In the genomic region with DNA sequence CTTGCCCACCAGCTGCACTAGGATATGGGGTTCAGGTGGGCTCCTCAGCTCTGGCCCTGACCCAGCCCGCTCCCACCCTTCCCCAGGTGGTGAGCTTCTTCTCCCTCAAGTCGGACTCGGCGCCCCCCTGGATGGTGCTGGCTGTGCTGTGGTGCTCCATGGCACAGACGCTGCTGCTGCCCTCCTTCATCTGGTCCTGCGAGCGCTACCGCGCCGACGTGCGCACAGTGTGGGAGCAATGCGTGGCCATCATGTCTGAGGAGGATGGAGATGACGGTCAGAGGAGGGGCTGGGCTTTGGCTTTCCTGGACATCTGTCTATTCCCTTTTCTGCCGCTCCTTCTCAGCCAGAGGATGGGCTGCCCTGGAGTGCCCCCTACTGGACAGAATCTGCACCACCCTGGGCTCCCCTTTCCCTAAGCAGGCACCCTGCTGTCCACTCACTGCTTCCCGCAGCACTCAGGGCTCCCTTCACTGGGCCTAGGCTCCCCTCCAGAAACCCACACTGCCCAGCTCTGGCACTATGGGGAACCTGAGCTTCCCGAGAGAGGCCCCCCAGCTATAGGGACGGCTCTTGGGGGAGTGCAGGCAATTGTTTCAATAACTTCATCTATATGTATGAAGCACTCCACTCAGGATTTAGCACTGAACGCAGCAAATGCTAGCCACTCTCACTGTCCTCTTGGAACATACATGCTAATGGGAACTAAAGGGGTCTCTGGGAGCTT, we compare ENCODE assay signal across 8 cellular contexts.
DNase-seq lines count a peak whose midpoint lies in the region; ATAC-seq and TF ChIP-seq lines count a peak whose summit lies in the region.

No MANE protein-coding gene starts in this region.

- ATAC-seq in HG03457 (IDR thresholded peaks at IDR 0.05; ENCODE audit: unreplicated experiment): no peak

- TF ChIP-seq CTCF in choroid plexus epithelial cell (conservative IDR thresholded peaks at IDR 0.05; ENCODE audit: low read depth, low read length): peak; percentile 93

- H4K20me1 ChIP-seq in BLaER1 treated with 17β-estradiol and CSF1 and Interleukin-3, amounts not matched to agents 10 nM and 100 nM: peaks cover 0 to 61% (median 43%) of the 10 kb centered on the region in 11 experiments; a peak in 16 of 22 replicates

- peaks cover 87 to 100% (median 100%) of the 10 kb centered on the region in 11 experiments for H3K27me3 ChIP-seq in BLaER1 treated with 17β-estradiol and CSF1 and Interleukin-3, amounts not matched to agents 10 nM and 100 nM
- H3K27me3 ChIP-seq in HAP-1 (ENCODE audit: low read depth): no peaks in the 10 kb centered on the region

- H3K27ac ChIP-seq in BLaER1 treated with 17β-estradiol and CSF1 and Interleukin-3, amounts not matched to agents 10 nM and 100 nM: no peak overlapping the region

- peaks cover 33 to 49% (median 43%) of the 10 kb centered on the region in 10 experiments for H3K4me1 ChIP-seq in BLaER1 treated with 17β-estradiol and CSF1 and Interleukin-3, amounts not matched to agents 10 nM and 100 nM
- H3K4me1 ChIP-seq in HAP-1: peaks cover 24% of the 10 kb centered on the region

- no peaks in the 10 kb centered on the region for H3K36me3 ChIP-seq in BLaER1 treated with 17β-estradiol and CSF1 and Interleukin-3, amounts not matched to agents 10 nM and 100 nM
- H3K36me3 ChIP-seq in HAP-1 (replicated peaks): peaks cover 15% of the 10 kb centered on the region

- peak overlapping the region in 6 of 11 experiments; percentile 5 to 53 (median 24); a peak in 9 of 22 replicates for H3K4me2 ChIP-seq in BLaER1 treated with 17β-estradiol and CSF1 and Interleukin-3, amounts not matched to agents 10 nM and 100 nM

- H3K9me3 ChIP-seq in BLaER1 treated with 17β-estradiol and CSF1 and Interleukin-3, amounts not matched to agents 10 nM and 100 nM (replicated peaks in 1 of 11): no peaks in the 10 kb centered on the region
- no peaks in the 10 kb centered on the region for H3K9me3 ChIP-seq in HAP-1

- H3K4me3 ChIP-seq in BLaER1 treated with 17β-estradiol and CSF1 and Interleukin-3, amounts not matched to agents 10 nM and 100 nM: no peak overlapping the region
- no peak overlapping the region for H3K4me3 ChIP-seq in HAP-1
- H3K4me3 ChIP-seq in choroid plexus epithelial cell (ENCODE audit: low read depth, low read length): peak overlapping the region; percentile 37

- DNase-seq in HAP-1 (ENCODE audit: low spot score in 2 of 2) (peak; percentile 70 to 92), NCI-H2227 (lab: John Stamatoyannopoulos, UW; ENCODE audit: unreplicated experiment) (peak; percentile 82), choroid plexus epithelial cell (ENCODE audit: low read depth) (peak; percentile 89), kidney tubule cell (ENCODE audit: low spot score) (peak; percentile 81)
- DNase-seq in activated CD4-positive, alpha-beta T cell treated with anti-CD3 and anti-CD28 coated beads for 4 hours: peak; percentile 73 to 87
- peak; percentile 89 to 91 for DNase-seq in stimulated activated CD4-positive, alpha-beta T cell treated with anti-CD3 and anti-CD28 coated beads, Interleukin-2, amount 100 ng/mL, for 24 hours

- H3K9ac ChIP-seq in BLaER1 treated with 17β-estradiol and CSF1 and Interleukin-3, amounts not matched to agents 10 nM and 100 nM: no peak overlapping the region

- in situ Hi-C loops in HAP-1 (cut with MboI; ENCODE audit: low sequenced_read_pairs): loop anchor here (5.0 kb wide), 1 partner anchor 73 kb away; the partner anchor contains the start of gene MLF2
